ENCODE assay signal across 25 cellular contexts in genomic region chr5:96909435-96909834, GRCh38.
"Had no signal": no experiment of that assay in that cellular context is flagged by ENCODE, and none has a peak within 500 bp of the region (broad histone marks: within the 10 kb centered on the region; RNA-seq: fewer than 3 reads in every experiment).

No MANE protein-coding gene starts in this region.

- H3K27ac ChIP-seq: brain microvascular endothelial cell, heart left ventricle, lower lobe of right lung, pancreas, prostate gland, testis, transverse colon had no signal

- H3K4me3 ChIP-seq: heart left ventricle, lower lobe of right lung, mucosa of descending colon, pancreas, prostate gland, testis, transverse colon had no signal

- H3K36me3 ChIP-seq: prostate gland had no signal

- H3K4me1 ChIP-seq: lower lobe of right lung, pancreas, prostate gland, testis, transverse colon had no signal

- ATAC-seq: heart left ventricle; lower lobe of right lung; mucosa of descending colon; pancreas; stimulated activated naive CD8-positive, alpha-beta T cell treated with anti-CD3 and anti-CD28 coated beads, Interleukin-15, Interleukin-2, amounts not matched to agents 100 U/mL and 50 U/mL, for 24 hours had no signal

- H3K27ac Mint-ChIP-seq: activated CD4-positive, alpha-beta T cell treated with anti-CD3 and anti-CD28 coated beads, Interleukin-2, amount 10 ng/mL, durations not matched to agents 7 days and 5 days; activated naive CD4-positive, alpha-beta T cell treated with anti-CD3 and anti-CD28 coated beads for 36 hours; activated naive CD8-positive, alpha-beta T cell treated with anti-CD3 and anti-CD28 coated beads, Interleukin-2, amount 10 ng/mL, durations not matched to agents 7 days and 5 days; nephron progenitor cell had no signal

- H3K4me3 Mint-ChIP-seq: activated CD4-positive, alpha-beta T cell treated with anti-CD3 and anti-CD28 coated beads, Interleukin-2, amount 10 ng/mL, durations not matched to agents 7 days and 5 days; activated naive CD4-positive, alpha-beta T cell treated with anti-CD3 and anti-CD28 coated beads for 36 hours; activated naive CD8-positive, alpha-beta T cell treated with anti-CD3 and anti-CD28 coated beads, Interleukin-2, amount 10 ng/mL, durations not matched to agents 7 days and 5 days; activated T-helper 1 cell treated with anti-CD3 and anti-CD28 coated beads, Interleukin-12 subunit alpha, Interleukin-12 subunit beta, Interleukin-2, Interleukin-4 antibody, amounts not matched to agents 30 ng/mL and 10 ng/mL and 1 ng/mL, durations not matched to agents 14 hours and 24 hours and 36 hours; nephron progenitor cell had no signal

- DNase-seq: activated CD4-positive, alpha-beta T cell treated with anti-CD3 and anti-CD28 coated beads, Interleukin-2, amount 10 ng/mL, durations not matched to agents 7 days and 5 days; activated CD4-positive, CD25-positive, alpha-beta regulatory T cell treated with anti-CD3 and anti-CD28 coated beads, Interleukin-2, amount 50 U/mL, for 72 hours; activated effector memory CD4-positive, alpha-beta T cell treated with anti-CD3 and anti-CD28 coated beads, Interleukin-2, amount 50 U/mL, for 16 hours; activated naive CD4-positive, alpha-beta T cell treated with anti-CD3 and anti-CD28 coated beads for 36 hours; activated naive CD8-positive, alpha-beta T cell treated with anti-CD3 and anti-CD28 coated beads, Interleukin-2, amount 10 ng/mL, durations not matched to agents 7 days and 5 days; amniotic stem cell; brain microvascular endothelial cell; cortex of kidney; heart left ventricle; hypothalamus; lower lobe of right lung; mesendoderm; mucosa of descending colon; nephron progenitor cell; nucleus accumbens; pancreas; SK-N-SH; stimulated activated CD4-positive, alpha-beta T cell treated with anti-CD3 and anti-CD28 coated beads, Interleukin-4, amount 100 ng/mL, for 1 hour; stimulated activated naive CD8-positive, alpha-beta T cell treated with anti-CD3 and anti-CD28 coated beads, Interleukin-15, Interleukin-2, amounts not matched to agents 100 U/mL and 50 U/mL, for 24 hours; SW 1271; T-helper 2 cell; testis; transverse colon had no signal

- H3K27me3 ChIP-seq: brain microvascular endothelial cell, heart left ventricle, pancreas, testis, transverse colon had no signal

- H3K9me3 Mint-ChIP-seq: activated CD4-positive, alpha-beta T cell treated with anti-CD3 and anti-CD28 coated beads, Interleukin-2, amount 10 ng/mL, durations not matched to agents 7 days and 5 days; activated naive CD4-positive, alpha-beta T cell treated with anti-CD3 and anti-CD28 coated beads for 36 hours; activated naive CD8-positive, alpha-beta T cell treated with anti-CD3 and anti-CD28 coated beads, Interleukin-2, amount 10 ng/mL, durations not matched to agents 7 days and 5 days; activated T-helper 1 cell treated with anti-CD3 and anti-CD28 coated beads, Interleukin-12 subunit alpha, Interleukin-12 subunit beta, Interleukin-2, Interleukin-4 antibody, amounts not matched to agents 30 ng/mL and 10 ng/mL and 1 ng/mL, durations not matched to agents 14 hours and 24 hours and 36 hours; nephron progenitor cell had no signal

- H3K9me3 ChIP-seq: heart left ventricle, lower lobe of right lung, mucosa of descending colon, pancreas, prostate gland, SK-N-SH, testis, transverse colon had no signal

- H3K27me3 Mint-ChIP-seq: activated CD4-positive, alpha-beta T cell treated with anti-CD3 and anti-CD28 coated beads, Interleukin-2, amount 10 ng/mL, durations not matched to agents 7 days and 5 days; activated naive CD8-positive, alpha-beta T cell treated with anti-CD3 and anti-CD28 coated beads, Interleukin-2, amount 10 ng/mL, durations not matched to agents 7 days and 5 days had no signal

- H3K9ac ChIP-seq: SK-N-SH had no signal
